ENCODE assay signal across 1 cellular context in the genomic region with DNA sequence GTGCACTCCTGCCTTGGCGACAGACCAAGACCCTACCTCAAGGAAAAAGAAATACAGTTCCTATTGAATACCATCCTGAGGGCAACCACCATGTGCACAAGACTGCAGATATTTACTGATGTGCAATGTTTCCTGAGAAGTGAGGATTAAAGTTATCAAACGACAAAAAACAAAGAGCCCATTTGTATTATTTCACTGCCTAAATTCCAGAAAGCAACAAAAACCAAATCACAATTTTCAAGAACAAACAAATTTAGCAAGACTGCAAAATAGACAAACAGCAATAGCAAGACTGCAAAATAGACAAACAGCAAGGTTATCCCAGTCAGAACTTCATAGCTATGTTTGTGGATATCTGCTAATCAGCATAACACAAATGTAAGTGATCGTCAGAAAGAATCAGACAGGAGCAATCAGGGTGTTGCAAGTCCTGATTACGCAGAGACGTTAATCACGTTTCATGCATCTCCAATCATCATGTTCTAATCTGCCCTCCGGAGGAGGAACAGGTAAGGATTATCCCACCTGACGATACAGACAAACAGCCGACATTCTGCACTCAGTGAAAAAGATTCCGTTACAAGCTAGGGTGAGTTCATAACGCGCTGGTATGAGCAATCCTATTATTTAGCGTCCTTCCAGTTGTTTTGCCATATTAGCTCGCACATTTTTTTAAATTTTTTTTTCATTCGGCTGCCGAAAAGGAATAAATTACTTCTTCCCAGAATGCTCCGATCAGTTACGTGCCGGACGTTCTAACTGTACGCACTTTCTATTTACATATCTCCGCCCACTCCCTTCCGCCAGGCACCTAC.
A peak's percentile ranks its signal among the peaks of the same experiment; 100 is the strongest.
TF ChIP-seq lines count a peak whose summit lies in the region.

No MANE protein-coding gene starts in this region.

TF ChIP-seq in K562, 482 proteins besides CTCF, POLR2A, EP300 and RAD21 (continued from another document and continues in another):
- TF ChIP-seq, protein P1, sequence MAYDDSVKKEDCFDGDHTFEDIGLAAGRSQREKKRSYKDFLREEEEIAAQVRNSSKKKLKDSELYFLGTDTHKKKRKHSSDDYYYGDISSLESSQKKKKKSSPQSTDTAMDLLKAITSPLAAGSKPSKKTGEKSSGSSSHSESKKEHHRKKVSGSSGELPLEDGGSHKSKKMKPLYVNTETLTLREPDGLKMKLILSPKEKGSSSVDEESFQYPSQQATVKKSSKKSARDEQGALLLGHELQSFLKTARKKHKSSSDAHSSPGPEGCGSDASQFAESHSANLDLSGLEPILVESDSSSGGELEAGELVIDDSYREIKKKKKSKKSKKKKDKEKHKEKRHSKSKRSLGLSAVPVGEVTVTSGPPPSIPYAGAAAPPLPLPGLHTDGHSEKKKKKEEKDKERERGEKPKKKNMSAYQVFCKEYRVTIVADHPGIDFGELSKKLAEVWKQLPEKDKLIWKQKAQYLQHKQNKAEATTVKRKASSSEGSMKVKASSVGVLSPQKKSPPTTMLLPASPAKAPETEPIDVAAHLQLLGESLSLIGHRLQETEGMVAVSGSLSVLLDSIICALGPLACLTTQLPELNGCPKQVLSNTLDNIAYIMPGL (CRISPR knock-in tag; IDR thresholded peaks at IDR 0.05) = peak; percentile 65; the same call in 1 of the 2 replicates
- TF ChIP-seq STAT5B (CRISPR knock-in tag; IDR thresholded peaks at IDR 0.05) (no peak), ZNF24 (IDR thresholded peaks at IDR 0.05) (peak; percentile 84), ID3 (CRISPR knock-in tag; IDR thresholded peaks at IDR 0.05) (no peak), ID3 (tag; IDR thresholded peaks at IDR 0.05) (peak; percentile 87), MAZ (CRISPR knock-in tag; conservative IDR thresholded peaks at IDR 0.05 in 1 of 2, IDR thresholded peaks at IDR 0.05 in 1 of 2) (peak; percentile 72 to 94), DIDO1 (tag; IDR thresholded peaks at IDR 0.05; ENCODE audit: low read depth) (no peak), CBFA2T2 (conservative IDR thresholded peaks at IDR 0.05) (peak; percentile 66), HNRNPLL (IDR thresholded peaks at IDR 0.05; ENCODE audit: low read depth, low read length, poor library complexity, severe bottlenecking) (peak; percentile 81), SOX6 (IDR thresholded peaks at IDR 0.05) (peak; percentile 95), ARHGAP35 (IDR thresholded peaks at IDR 0.05; ENCODE audit: partially characterized antibody) (peak; percentile 100), ZNF3 (CRISPR knock-in tag; IDR thresholded peaks at IDR 0.05) (peak; percentile 88), TAF1 (IDR thresholded peaks at IDR 0.05; ENCODE audit: control insufficient read depth, extremely low read depth, insufficient read depth, low read length, severe bottlenecking) (peak; percentile 50), SIX5 (IDR thresholded peaks at IDR 0.05; ENCODE audit: borderline replicate concordance in 1 of 2, insufficient read depth in 1 of 2, low read depth in 1 of 2, low read length in 2 of 2) (no peak), ZNF347 (CRISPR knock-in tag; IDR thresholded peaks at IDR 0.05; ENCODE audit: low read depth) (peak; percentile 92; the same call in 1 of the 2 replicates), NFE2 (IDR thresholded peaks at IDR 0.05; ENCODE audit: low read depth) (peak; percentile 59; the same call in 1 of the 2 replicates), NCOA4 (IDR thresholded peaks at IDR 0.05; ENCODE audit: partially characterized antibody) (peak; percentile 96), TAL1 (IDR thresholded peaks at IDR 0.05) (peak; percentile 71), SMAD2 (IDR thresholded peaks at IDR 0.05; ENCODE audit: low read depth, low read length) (no peak), ZBTB8A (IDR thresholded peaks at IDR 0.05; ENCODE audit: partially characterized antibody) (no peak), KDM1A (IDR thresholded peaks at IDR 0.05) (peak; percentile 87 to 93), ZNF212 (CRISPR knock-in tag; IDR thresholded peaks at IDR 0.05) (0 out of 2 replicates have a peak, but pooled peaks have one; percentile 40), HNRNPK (IDR thresholded peaks at IDR 0.05; ENCODE audit: low read depth, low read length, poor library complexity, severe bottlenecking) (no peak), HMG20B (CRISPR knock-in tag; IDR thresholded peaks at IDR 0.05) (peak; percentile 90), ZNF764 (CRISPR knock-in tag; IDR thresholded peaks at IDR 0.05; ENCODE audit: low read depth) (peak; percentile 95), POLR2AphosphoS2 (IDR thresholded peaks at IDR 0.05; ENCODE audit: low read length) (peak; percentile 99), CEBPB (tag; IDR thresholded peaks at IDR 0.05) (peak; percentile 97), VEZF1 (CRISPR knock-in tag; IDR thresholded peaks at IDR 0.05) (peak; percentile 41; the same call in 1 of the 2 replicates), RB1 (IDR thresholded peaks at IDR 0.05; ENCODE audit: low read depth) (peak; percentile 78), ZNF77 (CRISPR knock-in tag; IDR thresholded peaks at IDR 0.05) (peak; percentile 95), ZBTB12 (CRISPR knock-in tag; IDR thresholded peaks at IDR 0.05) (no peak; the same call in none of the 2 replicates), KLF16 (IDR thresholded peaks at IDR 0.05) (peak; percentile 6; the same call in 1 of the 2 replicates), ZFP1 (CRISPR knock-in tag; IDR thresholded peaks at IDR 0.05) (peak; percentile 48; the same call in 1 of the 2 replicates), KDM2B (CRISPR knock-in tag; IDR thresholded peaks at IDR 0.05) (no peak), CHAMP1 (IDR thresholded peaks at IDR 0.05) (peak; percentile 80), ZNF41 (CRISPR knock-in tag; conservative IDR thresholded peaks at IDR 0.05) (peak; percentile 91), ZNF644 (tag; IDR thresholded peaks at IDR 0.05; ENCODE audit: low read depth) (peak; percentile 72; the same call in 1 of the 2 replicates)
- TF ChIP-seq, protein P2, sequence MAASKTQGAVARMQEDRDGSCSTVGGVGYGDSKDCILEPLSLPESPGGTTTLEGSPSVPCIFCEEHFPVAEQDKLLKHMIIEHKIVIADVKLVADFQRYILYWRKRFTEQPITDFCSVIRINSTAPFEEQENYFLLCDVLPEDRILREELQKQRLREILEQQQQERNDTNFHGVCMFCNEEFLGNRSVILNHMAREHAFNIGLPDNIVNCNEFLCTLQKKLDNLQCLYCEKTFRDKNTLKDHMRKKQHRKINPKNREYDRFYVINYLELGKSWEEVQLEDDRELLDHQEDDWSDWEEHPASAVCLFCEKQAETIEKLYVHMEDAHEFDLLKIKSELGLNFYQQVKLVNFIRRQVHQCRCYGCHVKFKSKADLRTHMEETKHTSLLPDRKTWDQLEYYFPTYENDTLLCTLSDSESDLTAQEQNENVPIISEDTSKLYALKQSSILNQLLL (CRISPR knock-in tag; IDR thresholded peaks at IDR 0.05; ENCODE audit: borderline replicate concordance) = no peak
- TF ChIP-seq, protein P3, sequence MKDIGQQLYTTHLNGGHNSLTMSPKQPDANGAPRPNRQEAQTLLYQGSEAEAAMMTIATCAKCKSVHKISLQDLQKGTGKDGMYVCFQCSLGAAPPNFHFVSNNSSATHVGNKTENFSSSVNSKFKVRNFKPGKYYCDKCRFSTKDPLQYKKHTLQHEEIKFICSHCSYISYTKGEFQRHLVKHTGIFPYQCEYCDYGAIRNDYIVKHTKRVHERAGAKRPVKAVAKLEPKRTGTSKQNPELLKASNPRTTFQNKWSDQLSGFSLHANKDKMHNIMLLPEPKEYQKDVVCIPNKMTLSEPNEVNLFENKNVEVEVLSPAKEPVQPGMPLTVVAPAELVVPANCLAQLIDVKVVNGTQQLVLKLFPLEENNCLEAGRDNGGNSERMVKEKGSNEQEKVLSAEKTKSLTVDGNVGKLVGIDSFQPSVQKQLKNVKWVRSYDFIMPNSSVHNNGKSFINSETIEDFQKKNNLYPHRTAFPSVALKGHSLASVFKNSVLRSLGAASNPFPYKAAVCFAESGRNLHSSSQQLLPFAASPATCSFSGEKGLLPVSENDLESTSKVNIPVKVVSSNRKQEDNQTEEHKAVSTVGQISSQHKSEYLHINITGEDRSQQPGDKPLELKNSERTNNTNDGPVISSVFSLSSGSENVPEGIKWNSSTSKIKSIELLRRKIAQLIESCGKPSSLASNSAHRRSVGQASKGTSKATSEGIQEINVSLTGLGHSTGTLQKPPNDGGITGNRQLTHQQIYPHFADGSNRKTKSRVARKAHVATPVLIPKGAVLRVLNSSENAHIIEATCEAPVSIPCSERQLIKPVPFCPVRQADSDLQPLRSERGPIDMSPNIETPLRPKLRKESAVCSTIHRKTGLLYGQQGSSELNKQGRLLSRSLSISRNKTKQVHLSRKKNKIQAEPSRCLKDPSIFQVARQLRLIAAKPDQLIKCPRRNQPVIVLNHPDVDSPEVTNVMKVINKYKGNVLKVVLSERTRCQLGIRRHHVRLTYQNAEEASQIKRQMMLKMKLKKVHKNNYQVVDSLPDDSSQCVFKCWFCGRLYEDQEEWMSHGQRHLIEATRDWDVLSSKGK (CRISPR knock-in tag; IDR thresholded peaks at IDR 0.05) = peak; percentile 92; the same call in 1 of the 2 replicates
- TF ChIP-seq, protein P4, sequence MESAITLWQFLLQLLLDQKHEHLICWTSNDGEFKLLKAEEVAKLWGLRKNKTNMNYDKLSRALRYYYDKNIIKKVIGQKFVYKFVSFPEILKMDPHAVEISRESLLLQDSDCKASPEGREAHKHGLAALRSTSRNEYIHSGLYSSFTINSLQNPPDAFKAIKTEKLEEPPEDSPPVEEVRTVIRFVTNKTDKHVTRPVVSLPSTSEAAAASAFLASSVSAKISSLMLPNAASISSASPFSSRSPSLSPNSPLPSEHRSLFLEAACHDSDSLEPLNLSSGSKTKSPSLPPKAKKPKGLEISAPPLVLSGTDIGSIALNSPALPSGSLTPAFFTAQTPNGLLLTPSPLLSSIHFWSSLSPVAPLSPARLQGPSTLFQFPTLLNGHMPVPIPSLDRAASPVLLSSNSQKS (CRISPR knock-in tag; IDR thresholded peaks at IDR 0.05) = peak; percentile 83; the same call in 1 of the 2 replicates
- TF ChIP-seq, protein P5, sequence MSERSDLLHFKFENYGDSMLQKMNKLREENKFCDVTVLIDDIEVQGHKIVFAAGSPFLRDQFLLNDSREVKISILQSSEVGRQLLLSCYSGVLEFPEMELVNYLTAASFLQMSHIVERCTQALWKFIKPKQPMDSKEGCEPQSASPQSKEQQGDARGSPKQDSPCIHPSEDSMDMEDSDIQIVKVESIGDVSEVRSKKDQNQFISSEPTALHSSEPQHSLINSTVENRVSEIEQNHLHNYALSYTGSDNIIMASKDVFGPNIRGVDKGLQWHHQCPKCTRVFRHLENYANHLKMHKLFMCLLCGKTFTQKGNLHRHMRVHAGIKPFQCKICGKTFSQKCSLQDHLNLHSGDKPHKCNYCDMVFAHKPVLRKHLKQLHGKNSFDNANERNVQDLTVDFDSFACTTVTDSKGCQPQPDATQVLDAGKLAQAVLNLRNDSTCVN (CRISPR knock-in tag; IDR thresholded peaks at IDR 0.05) = peak; percentile 99
- TF ChIP-seq, protein P6, sequence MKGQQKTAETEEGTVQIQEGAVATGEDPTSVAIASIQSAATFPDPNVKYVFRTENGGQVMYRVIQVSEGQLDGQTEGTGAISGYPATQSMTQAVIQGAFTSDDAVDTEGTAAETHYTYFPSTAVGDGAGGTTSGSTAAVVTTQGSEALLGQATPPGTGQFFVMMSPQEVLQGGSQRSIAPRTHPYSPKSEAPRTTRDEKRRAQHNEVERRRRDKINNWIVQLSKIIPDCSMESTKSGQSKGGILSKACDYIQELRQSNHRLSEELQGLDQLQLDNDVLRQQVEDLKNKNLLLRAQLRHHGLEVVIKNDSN (CRISPR knock-in tag; IDR thresholded peaks at IDR 0.05) = no peak
- TF ChIP-seq, protein P7, sequence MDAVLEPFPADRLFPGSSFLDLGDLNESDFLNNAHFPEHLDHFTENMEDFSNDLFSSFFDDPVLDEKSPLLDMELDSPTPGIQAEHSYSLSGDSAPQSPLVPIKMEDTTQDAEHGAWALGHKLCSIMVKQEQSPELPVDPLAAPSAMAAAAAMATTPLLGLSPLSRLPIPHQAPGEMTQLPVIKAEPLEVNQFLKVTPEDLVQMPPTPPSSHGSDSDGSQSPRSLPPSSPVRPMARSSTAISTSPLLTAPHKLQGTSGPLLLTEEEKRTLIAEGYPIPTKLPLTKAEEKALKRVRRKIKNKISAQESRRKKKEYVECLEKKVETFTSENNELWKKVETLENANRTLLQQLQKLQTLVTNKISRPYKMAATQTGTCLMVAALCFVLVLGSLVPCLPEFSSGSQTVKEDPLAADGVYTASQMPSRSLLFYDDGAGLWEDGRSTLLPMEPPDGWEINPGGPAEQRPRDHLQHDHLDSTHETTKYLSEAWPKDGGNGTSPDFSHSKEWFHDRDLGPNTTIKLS (IDR thresholded peaks at IDR 0.05; ENCODE audit: borderline replicate concordance, low read depth) = peak; percentile 55; the same call in 1 of the 2 replicates
